Comparison of ENCODE assay signal across 8 cellular contexts in the genomic region with DNA sequence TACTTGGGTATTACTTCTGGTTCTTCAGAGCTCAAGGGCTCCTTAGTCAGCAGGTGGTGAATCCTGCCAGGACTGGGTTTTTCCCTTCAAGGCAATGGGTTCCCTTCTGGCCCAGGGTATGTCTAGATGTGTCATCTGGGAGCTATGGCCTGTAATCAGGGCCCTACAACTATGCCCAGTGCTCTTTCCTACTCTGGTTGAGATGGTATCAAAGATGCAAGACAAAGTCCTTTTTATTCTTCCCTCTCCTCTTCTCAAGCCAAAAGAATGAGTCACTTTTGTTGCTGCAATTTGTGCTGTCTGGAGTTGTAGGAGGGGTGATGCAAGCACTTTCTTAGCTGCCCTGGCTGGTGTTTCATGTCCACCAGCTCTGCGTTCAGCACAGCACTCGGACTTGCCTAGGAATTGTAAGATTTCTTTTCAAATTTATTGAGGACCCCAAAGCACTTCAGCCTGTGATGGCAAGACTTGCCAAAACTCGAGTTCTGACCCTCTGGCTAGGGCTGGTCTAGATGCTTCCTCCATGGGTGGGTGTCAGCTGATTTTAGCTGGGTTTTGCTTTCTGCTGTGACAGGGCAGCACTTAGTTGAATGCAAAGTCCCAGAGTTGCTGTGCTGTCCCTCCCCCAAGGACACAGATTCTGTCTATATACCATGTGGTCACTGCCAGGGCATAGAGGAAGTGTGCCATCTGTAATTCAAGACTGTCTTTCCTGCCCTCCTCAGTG.
DNase-seq lines count a peak whose midpoint lies in the region; ATAC-seq and TF ChIP-seq lines count a peak whose summit lies in the region.

No MANE protein-coding gene starts in this region.

- no peaks in the 10 kb centered on the region for H3K4me1 ChIP-seq in gastroesophageal sphincter
- H3K4me1 ChIP-seq in Peyer's patch: no peaks in the 10 kb centered on the region
- H3K4me1 ChIP-seq in neural progenitor cell: no peaks in the 10 kb centered on the region

- no peaks in the 10 kb centered on the region for H3K36me3 Mint-ChIP-seq in stimulated activated naive CD8-positive, alpha-beta T cell treated with anti-CD3 and anti-CD28 coated beads, Interleukin-15, Interleukin-2, amounts not matched to agents 100 ng/mL and 50 ng/mL, for 24 hours (ENCODE audit: low read depth)
- H3K36me3 Mint-ChIP-seq in neural progenitor cell: no peaks in the 10 kb centered on the region

- TF ChIP-seq CTCF in gastroesophageal sphincter (IDR thresholded peaks at IDR 0.05): no peak
- TF ChIP-seq CTCF in Peyer's patch (IDR thresholded peaks at IDR 0.05): no peak
- TF ChIP-seq CTCF in neural progenitor cell (IDR thresholded peaks at IDR 0.05): no peak

- H3K4me1 Mint-ChIP-seq in stimulated activated naive CD8-positive, alpha-beta T cell treated with anti-CD3 and anti-CD28 coated beads, Interleukin-15, Interleukin-2, amounts not matched to agents 100 ng/mL and 50 ng/mL, for 24 hours (ENCODE audit: low read depth): peaks cover 1% of the 10 kb centered on the region
- no peaks in the 10 kb centered on the region for H3K4me1 Mint-ChIP-seq in neural progenitor cell

- peaks cover 30% of the 10 kb centered on the region for H3K9me3 Mint-ChIP-seq in stimulated activated naive CD8-positive, alpha-beta T cell treated with anti-CD3 and anti-CD28 coated beads, Interleukin-15, Interleukin-2, amounts not matched to agents 100 ng/mL and 50 ng/mL, for 24 hours
- H3K9me3 Mint-ChIP-seq in neural progenitor cell: peaks cover 18% of the 10 kb centered on the region

- no peak overlapping the region for H2AFZ ChIP-seq in neural progenitor cell (replicated peaks)

- ATAC-seq in gastroesophageal sphincter: peak; percentile 90

- peak overlapping the region; percentile 31 for H3K27ac Mint-ChIP-seq in stimulated activated naive CD8-positive, alpha-beta T cell treated with anti-CD3 and anti-CD28 coated beads, Interleukin-15, Interleukin-2, amounts not matched to agents 100 ng/mL and 50 ng/mL, for 24 hours
- no peak overlapping the region for H3K27ac Mint-ChIP-seq in neural progenitor cell

- H3K79me2 ChIP-seq in neural progenitor cell (ENCODE audit: low read depth): no peaks in the 10 kb centered on the region

- TF ChIP-seq EP300 in gastroesophageal sphincter (IDR thresholded peaks at IDR 0.05): no peak

- no peak overlapping the region for H3K4me3 Mint-ChIP-seq in stimulated activated naive CD8-positive, alpha-beta T cell treated with anti-CD3 and anti-CD28 coated beads, Interleukin-15, Interleukin-2, amounts not matched to agents 100 ng/mL and 50 ng/mL, for 24 hours
- no peak overlapping the region for H3K4me3 Mint-ChIP-seq in neural progenitor cell

- H3K27ac ChIP-seq in gastroesophageal sphincter (no peak overlapping the region), Peyer's patch (no peak overlapping the region), neural progenitor cell (no peak overlapping the region)

- TF ChIP-seq POLR2A in gastroesophageal sphincter (IDR thresholded peaks at IDR 0.05): no peak
- TF ChIP-seq POLR2A in Peyer's patch (IDR thresholded peaks at IDR 0.05): no peak

- no peak overlapping the region for H3K9ac ChIP-seq in neural progenitor cell

- 74 to 76% methylated on average over 2 to 3 of the region's 3 CpGs for WGBS in gastroesophageal sphincter (ENCODE audit: low coverage in 1 of 2), 2 donors

- no peaks in the 10 kb centered on the region for H3K27me3 Mint-ChIP-seq in stimulated activated naive CD8-positive, alpha-beta T cell treated with anti-CD3 and anti-CD28 coated beads, Interleukin-15, Interleukin-2, amounts not matched to agents 100 ng/mL and 50 ng/mL, for 24 hours
- H3K27me3 Mint-ChIP-seq in neural progenitor cell (ENCODE audit: insufficient read depth, low read depth): no peaks in the 10 kb centered on the region

- H3K36me3 ChIP-seq in gastroesophageal sphincter (no peaks in the 10 kb centered on the region), Peyer's patch (no peaks in the 10 kb centered on the region), neural progenitor cell (no peaks in the 10 kb centered on the region)

- peak; percentile 70 for DNase-seq in HT-29 (ENCODE audit: low spot score)
- peak; percentile 28 for DNase-seq in T1000 (lab: John Stamatoyannopoulos, UW)
- DNase-seq in Peyer's patch: no peak
- DNase-seq in neural progenitor cell (ENCODE audit: low spot score): no peak
- DNase-seq in effector CD8-positive, alpha-beta T cell (lab: John Stamatoyannopoulos, UW): no peak
- no peak for DNase-seq in iPS-NIHi11 (ENCODE audit: low spot score)

- no peaks in the 10 kb centered on the region for H4K20me1 ChIP-seq in neural progenitor cell (ENCODE audit: low read depth)

- no peak overlapping the region for H3K4me3 ChIP-seq in gastroesophageal sphincter
- no peak overlapping the region for H3K4me3 ChIP-seq in Peyer's patch
- no peak overlapping the region for H3K4me3 ChIP-seq in neural progenitor cell

- no peaks in the 10 kb centered on the region for H3K27me3 ChIP-seq in gastroesophageal sphincter
- H3K27me3 ChIP-seq in Peyer's patch: no peaks in the 10 kb centered on the region
- H3K27me3 ChIP-seq in neural progenitor cell: no peaks in the 10 kb centered on the region

- H3F3A ChIP-seq in neural progenitor cell (ENCODE audit: low read depth): no peaks in the 10 kb centered on the region

- H3K9me3 ChIP-seq in gastroesophageal sphincter (peaks cover 0 to 10% (median 0%) of the 10 kb centered on the region in 3 donors), Peyer's patch (no peaks in the 10 kb centered on the region), neural progenitor cell (ENCODE audit: low read depth) (no peaks in the 10 kb centered on the region)

- H3K4me2 ChIP-seq in neural progenitor cell: no peak overlapping the region

Comparison
In these comparisons a context has a peak if more than half of its experiments do, and no peak if none do; other contexts are left out.
1. DNase-seq: peak in HT-29 (single experiment) and T1000 (single experiment); none in Peyer's patch (0 of 3), neural progenitor cell (single experiment), effector CD8-positive, alpha-beta T cell (single experiment) and iPS-NIHi11 (single experiment).